ENCODE assay signal across 8 cellular contexts in the genomic region with DNA sequence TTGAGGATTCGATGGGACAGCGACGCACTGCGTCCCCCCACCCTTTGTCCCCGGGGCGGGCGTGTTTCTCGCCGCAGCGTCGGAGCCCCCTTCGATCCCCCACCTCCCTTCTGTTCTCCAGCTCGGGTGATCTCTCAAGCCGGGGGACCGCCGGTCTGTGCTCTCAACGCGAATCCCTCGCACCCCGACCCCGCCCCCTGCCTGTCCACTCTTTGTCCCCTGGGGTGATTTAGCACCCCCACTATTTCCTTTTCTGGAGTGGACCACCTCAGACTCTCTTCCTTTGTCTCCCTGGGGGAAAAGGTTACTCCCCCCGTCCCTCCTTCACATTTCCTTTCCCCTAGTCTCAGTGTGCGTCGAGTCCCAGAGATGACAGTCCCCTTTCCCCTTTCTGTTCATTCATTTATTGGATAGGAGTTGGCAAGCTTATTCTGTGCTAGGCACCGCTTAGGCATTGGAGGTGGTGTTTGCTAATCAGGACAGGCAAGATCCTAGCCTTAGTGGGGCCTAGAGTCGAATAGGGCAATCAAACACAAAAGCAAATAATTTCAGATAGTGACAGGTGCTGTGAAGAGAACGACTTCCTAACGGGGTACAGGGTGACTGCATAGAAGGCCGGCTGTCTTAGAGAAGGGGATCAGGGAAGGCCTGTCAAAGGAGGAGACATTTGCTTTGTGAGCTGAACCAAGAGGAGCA. TPM values are rescaled to one million over a fixed set of nuclear protein-coding genes. Genes with fewer than 3 reads are reported as not detected.
DNase-seq lines count a peak whose midpoint lies in the region; ATAC-seq, FAIRE-seq and TF ChIP-seq lines count a peak whose summit lies in the region.

No MANE protein-coding gene starts in this region.

- H3K9me3 Mint-ChIP-seq in stimulated activated naive B cell treated with anti-CD40 and anti-IgM and Interleukin-4, amounts not matched to agents 10 μg/mL and 1 μg/mL and 100 μg/mL, for 72 hours = peaks cover 0 to 2% of the 10 kb centered on the region in 2 donors

- peak; percentile 11 to 12 for ATAC-seq in stimulated activated naive B cell treated with anti-CD40 and anti-IgM and Interleukin-4, amounts not matched to agents 10 μg/mL and 1 μg/mL and 100 μg/mL, for 72 hours (replicated peaks)
- ATAC-seq in HG03521 (IDR thresholded peaks at IDR 0.05; ENCODE audit: unreplicated experiment) = no peak

- H3K4me2 ChIP-seq in Loucy (ENCODE audit: low read depth, low read length, poor library complexity, severe bottlenecking) = peak overlapping the region; percentile 83
- peak overlapping the region; percentile 76 for H3K4me2 ChIP-seq in keratinocyte (ENCODE audit: control insufficient read depth, extremely low read depth, insufficient read depth, low read depth, low read length)

- no peak overlapping the region for H2AFZ ChIP-seq in Loucy (ENCODE audit: low read length)
- H2AFZ ChIP-seq in keratinocyte (ENCODE audit: control insufficient read depth, low read length) = no peak overlapping the region

- TF ChIP-seq CTCF in GM12864 (IDR thresholded peaks at IDR 0.05; ENCODE audit: low read depth, low read length, missing control alignments) (no peak), Loucy (conservative IDR thresholded peaks at IDR 0.05; ENCODE audit: low read length) (no peak), ascending aorta (IDR thresholded peaks at IDR 0.05) (no peak), keratinocyte (optimal IDR thresholded peaks at IDR 0.05 in 1 of 3, IDR thresholded peaks at IDR 0.05 in 1 of 3, conservative IDR thresholded peaks at IDR 0.05 in 1 of 3; ENCODE audit: extremely low read depth in 1 of 3, insufficient read depth in 2 of 3, low read length in 3 of 3) (no peak)

- H3K27ac Mint-ChIP-seq in stimulated activated naive B cell treated with anti-CD40 and anti-IgM and Interleukin-4, amounts not matched to agents 10 μg/mL and 1 μg/mL and 100 μg/mL, for 72 hours = peak overlapping the region; percentile 95

- FAIRE-seq in keratinocyte (lab: Jason Lieb, UNC) (no peak), H54 (lab: Jason Lieb, UNC) (no peak)

- no peaks in the 10 kb centered on the region for H3K27me3 Mint-ChIP-seq in stimulated activated naive B cell treated with anti-CD40 and anti-IgM and Interleukin-4, amounts not matched to agents 10 μg/mL and 1 μg/mL and 100 μg/mL, for 72 hours

- H3K4me1 ChIP-seq in Loucy (ENCODE audit: insufficient read depth, low read length, poor library complexity, severe bottlenecking) (peaks cover 54% of the 10 kb centered on the region), ascending aorta (peaks cover 5 to 25% of the 10 kb centered on the region in 2 donors), keratinocyte (ENCODE audit: control insufficient read depth, extremely low read depth, insufficient read depth, low read length) (peaks cover 27% of the 10 kb centered on the region)

- peaks cover 17 to 46% of the 10 kb centered on the region in 2 donors for H3K4me1 Mint-ChIP-seq in stimulated activated naive B cell treated with anti-CD40 and anti-IgM and Interleukin-4, amounts not matched to agents 10 μg/mL and 1 μg/mL and 100 μg/mL, for 72 hours

- H3K36me3 ChIP-seq in Loucy (ENCODE audit: insufficient read depth, low read length) (no peaks in the 10 kb centered on the region), ascending aorta (no peaks in the 10 kb centered on the region), keratinocyte (ENCODE audit: control insufficient read depth in 2 of 2, extremely low read depth in 1 of 2, insufficient read depth in 2 of 2, low read length in 2 of 2) (no peaks in the 10 kb centered on the region)

- peak overlapping the region; percentile 95 to 99 for H3K4me3 Mint-ChIP-seq in stimulated activated naive B cell treated with anti-CD40 and anti-IgM and Interleukin-4, amounts not matched to agents 10 μg/mL and 1 μg/mL and 100 μg/mL, for 72 hours

- H3K79me2 ChIP-seq in Loucy (ENCODE audit: insufficient read depth, low read length) = peaks cover 56% of the 10 kb centered on the region
- H3K79me2 ChIP-seq in keratinocyte (ENCODE audit: control insufficient read depth, insufficient read depth, low read length) = peaks cover 57% of the 10 kb centered on the region

- dilution Hi-C loops in keratinocyte (cut with MboI; ENCODE audit: extremely low pct_ligation_motif_present, low sequenced_read_pairs) = no loop called here

- H3K9ac ChIP-seq in Loucy (ENCODE audit: low read depth, low read length, poor library complexity, severe bottlenecking) = peak overlapping the region; percentile 79
- H3K9ac ChIP-seq in keratinocyte (ENCODE audit: control insufficient read depth, extremely low read depth, insufficient read depth, low read length) = peak overlapping the region; percentile 91

- peaks cover 56% of the 10 kb centered on the region for H4K20me1 ChIP-seq in Loucy (ENCODE audit: insufficient read depth, low read length, poor library complexity, severe bottlenecking)
- H4K20me1 ChIP-seq in keratinocyte (ENCODE audit: control insufficient read depth, extremely low read depth, insufficient read depth, low read length) = peaks cover 7% of the 10 kb centered on the region

- intact Hi-C loops in ascending aorta (cut with DNase I) = loop anchor here (1.0 to 10.0 kb wide), 5 partner anchors 28 to 1464 kb away; partner anchors contain the start of genes CSE1L and PARD6B

- H3K9me3 ChIP-seq in Loucy (ENCODE audit: insufficient read depth, low read depth, low read length) (no peaks in the 10 kb centered on the region), ascending aorta (no peaks in the 10 kb centered on the region), keratinocyte (ENCODE audit: control insufficient read depth, low read depth, low read length) (no peaks in the 10 kb centered on the region)

- no peaks in the 10 kb centered on the region for H3K27me3 ChIP-seq in Loucy (ENCODE audit: insufficient read depth, low read length, poor library complexity, severe bottlenecking)
- no peaks in the 10 kb centered on the region for H3K27me3 ChIP-seq in ascending aorta
- H3K27me3 ChIP-seq in keratinocyte (ENCODE audit: control insufficient read depth, extremely low read depth, insufficient read depth, low read length) = no peaks in the 10 kb centered on the region

- no peaks in the 10 kb centered on the region for H3K9me2 ChIP-seq in Loucy (replicated peaks; ENCODE audit: low read depth, low read length)

- H3K9me1 ChIP-seq in keratinocyte (ENCODE audit: control insufficient read depth, extremely low read depth, insufficient read depth, low read length) = no peaks in the 10 kb centered on the region

- no peak for DNase-seq in GM12864 (ENCODE audit: low read depth)
- DNase-seq in ascending aorta (ENCODE audit: low spot score in 2 of 2) = no peak
- no peak for DNase-seq in keratinocyte (ENCODE audit: low read depth, low spot score)
- DNase-seq in stimulated activated naive B cell treated with anti-CD40 and anti-IgM and Interleukin-4, amounts not matched to agents 10 μg/mL and 1 μg/mL and 100 μg/mL, for 72 hours = no peak
- no peak for DNase-seq in H54 (ENCODE audit: insufficient read length, low spot score)
- no peak for DNase-seq in central memory CD4-positive, alpha-beta T cell

- H3K36me3 Mint-ChIP-seq in stimulated activated naive B cell treated with anti-CD40 and anti-IgM and Interleukin-4, amounts not matched to agents 10 μg/mL and 1 μg/mL and 100 μg/mL, for 72 hours = peaks cover 31 to 46% of the 10 kb centered on the region in 2 donors

- H3K27ac ChIP-seq in ascending aorta (peak overlapping the region; percentile 81 to 91), keratinocyte (ENCODE audit: control insufficient read depth, insufficient read depth, low read length) (peak overlapping the region; percentile 87)

- H3F3A ChIP-seq in Loucy (ENCODE audit: low read depth) = no peaks in the 10 kb centered on the region

- TF ChIP-seq POLR2A in H54 (IDR thresholded peaks at IDR 0.05; ENCODE audit: low read depth, low read length) = no peak

- peak overlapping the region; percentile 70 for H3K4me3 ChIP-seq in GM12864 (ENCODE audit: low read depth, low read length)
- peak overlapping the region; percentile 85 for H3K4me3 ChIP-seq in Loucy (ENCODE audit: low read length, poor library complexity, severe bottlenecking)
- peak overlapping the region; percentile 88 to 97 for H3K4me3 ChIP-seq in ascending aorta
- H3K4me3 ChIP-seq in keratinocyte (ENCODE audit: control insufficient read depth in 2 of 3, extremely low read depth in 1 of 3, insufficient read depth in 2 of 3, low read depth in 1 of 3, low read length in 3 of 3) = peak overlapping the region; percentile 91 to 99 (median 97)

RNA-seq across cellular contexts. Expression of gene PTPN1, which starts 0.7 kb away (rescaled TPM):
- 30.2 TPM for total RNA-seq in ascending aorta
- polyA plus RNA-seq in keratinocyte = 53.3 to 67.4 TPM (median 61.6 TPM) in 3 replicates
- 14.0 TPM for polyA plus RNA-seq in keratinocyte (2011; ENCODE audit: low read depth)
- polyA plus RNA-seq in keratinocyte (2011; cell fraction: cytosol; rRNA removed) = 71.8 and 85.6 TPM in 2 replicates
- polyA plus RNA-seq in keratinocyte (2011; cell fraction: nucleus; rRNA removed) = 107 and 110 TPM in 2 replicates
- 42.2 and 66.1 TPM in 2 replicates for polyA plus RNA-seq in keratinocyte (2012; ENCODE audit: low replicate concordance)
- 65.6 to 73.7 TPM (median 70.3 TPM) in 3 replicates for polyA minus RNA-seq in keratinocyte
- polyA minus RNA-seq in keratinocyte (2011; cell fraction: cytosol; rRNA and poly(A)+ RNA removed) = 61.6 TPM
- 38.7 and 64.7 TPM in 2 replicates for polyA minus RNA-seq in keratinocyte (2011; cell fraction: nucleus; rRNA and poly(A)+ RNA removed)
